8 cellular contexts compared by ENCODE assay signal in genomic region chrX:154437398-154437752, GRCh38. TPM values are rescaled to one million over a fixed set of nuclear protein-coding genes. Genes with fewer than 3 reads are reported as not detected.
DNase-seq lines count a peak whose midpoint lies in the region; ATAC-seq and TF ChIP-seq lines count a peak whose summit lies in the region.

No MANE protein-coding gene starts in this region.

- H3K4me2 ChIP-seq in OCI-LY7 (ENCODE audit: low read length) (peak overlapping the region; percentile 95), parathyroid adenoma (ENCODE audit: low read length) (peak overlapping the region; percentile 47)

- H3K27ac ChIP-seq in OCI-LY7 (ENCODE audit: low read depth, low read length, poor library complexity, severe bottlenecking) (no peak overlapping the region), esophagus (ENCODE audit: low read depth in 2 of 2, low read length in 1 of 2) (peak overlapping the region; percentile 89 to 92), parathyroid adenoma (no peak overlapping the region)

- H3K9me3 ChIP-seq in OCI-LY7 (ENCODE audit: low read length) (no peaks in the 10 kb centered on the region), esophagus (ENCODE audit: control insufficient read depth in 2 of 2, insufficient read depth in 1 of 2, low read depth in 1 of 2, low read length in 1 of 2) (no peaks in the 10 kb centered on the region), parathyroid adenoma (ENCODE audit: control insufficient read depth, low read length) (no peaks in the 10 kb centered on the region)

- 1 to 29% methylated on average over 17 to 35 of the region's 35 CpGs for WGBS in esophagus, 2 donors

- H2AFZ ChIP-seq in OCI-LY7 (ENCODE audit: low read length) (no peak overlapping the region), parathyroid adenoma (no peak overlapping the region)

- no peak for TF ChIP-seq CTCF in OCI-LY7 (conservative IDR thresholded peaks at IDR 0.05; ENCODE audit: low read length)
- no peak for TF ChIP-seq CTCF in parathyroid adenoma (IDR thresholded peaks at IDR 0.05)

- DNase-seq in GM03348 (ENCODE audit: low spot score) (peak; percentile 12), OCI-LY7 (ENCODE audit: low spot score) (no peak), NCI-H1092 (lab: John Stamatoyannopoulos, UW) (no peak), glomerular visceral epithelial cell (ENCODE audit: extremely low spot score) (no peak), NCI-H526 treated with DMSO at 0.1 percent for 48 hours (lab: John Stamatoyannopoulos, UW) (no peak)

- peak overlapping the region; percentile 83 for H3K4me3 ChIP-seq in OCI-LY7 (ENCODE audit: low read depth, low read length, poor library complexity, severe bottlenecking)
- peak overlapping the region; percentile 49 to 78 for H3K4me3 ChIP-seq in esophagus (ENCODE audit: low read depth in 1 of 2, low read length in 2 of 2)
- H3K4me3 ChIP-seq in parathyroid adenoma (ENCODE audit: low read depth, low read length) = peak overlapping the region; percentile 50

- H3K36me3 ChIP-seq in OCI-LY7 (ENCODE audit: insufficient read depth, low read length) (peaks cover 35% of the 10 kb centered on the region; the same call in 1 of the 2 replicates), esophagus (ENCODE audit: control insufficient read depth in 2 of 2, insufficient read depth in 2 of 2, low read length in 1 of 2) (peaks cover 0 to 40% of the 10 kb centered on the region in 2 donors), parathyroid adenoma (ENCODE audit: control insufficient read depth, insufficient read depth, low read length) (no peaks in the 10 kb centered on the region)

- H3K9me2 ChIP-seq in OCI-LY7 (ENCODE audit: insufficient read depth, low read length) = no peaks in the 10 kb centered on the region

- H3K79me2 ChIP-seq in OCI-LY7 (ENCODE audit: insufficient read depth, low read depth, low read length) (peaks cover 17% of the 10 kb centered on the region), parathyroid adenoma (peaks cover 6% of the 10 kb centered on the region)

- BruUV-seq in OCI-LY7 (replicated peaks; lab: Mats Ljungman, UMichigan) = no TSS peak

- no peaks in the 10 kb centered on the region for H4K20me1 ChIP-seq in OCI-LY7 (ENCODE audit: insufficient read depth, low read length)

- CTCF ChIA-PET in OCI-LY7 (lab: Charles Lee; ENCODE audit: unreplicated experiment) = no interaction called here

- ATAC-seq in HG02610 (IDR thresholded peaks at IDR 0.05; ENCODE audit: unreplicated experiment) = no peak

- H3K27me3 ChIP-seq in esophagus (ENCODE audit: control insufficient read depth in 1 of 2, insufficient read depth in 2 of 2, low read length in 2 of 2) (no peaks in the 10 kb centered on the region), parathyroid adenoma (ENCODE audit: control insufficient read depth, insufficient read depth, low read length) (no peaks in the 10 kb centered on the region)

- peaks cover 15% of the 10 kb centered on the region for H3K4me1 ChIP-seq in OCI-LY7 (ENCODE audit: insufficient read depth, low read length, poor library complexity, severe bottlenecking)
- peaks cover 2 to 5% of the 10 kb centered on the region in 2 donors for H3K4me1 ChIP-seq in esophagus (ENCODE audit: control insufficient read depth in 2 of 2, insufficient read depth in 2 of 2, low read length in 1 of 2)
- H3K4me1 ChIP-seq in parathyroid adenoma = no peaks in the 10 kb centered on the region

- no peak overlapping the region for H3K9ac ChIP-seq in parathyroid adenoma

- intact Hi-C loops in OCI-LY7 (cut with micrococcal nuclease; ENCODE audit: unreplicated experiment) = no loop called here

- POLR2A ChIA-PET in OCI-LY7 (lab: Charles Lee) = no interaction called here

RNA-seq across cellular contexts. Expression of gene GDI1, which starts 0.4 kb away (rescaled TPM):
- 101 and 103 TPM in 2 replicates for total RNA-seq in OCI-LY7 (2014; rRNA removed; shearing (Covaris generic))
- 76.6 and 93.6 TPM in 2 replicates for total RNA-seq in OCI-LY7 (2022)
- polyA plus RNA-seq in esophagus = 10 to 100 TPM; 46.4 to 63.5 TPM

RNA-seq across cellular contexts. Expression of gene FAM50A, which starts 6.6 kb away (rescaled TPM):
- total RNA-seq in OCI-LY7 (2014; rRNA removed; shearing (Covaris generic)) = 28.1 and 30.8 TPM in 2 replicates
- total RNA-seq in OCI-LY7 (2022) = 49.0 and 55.1 TPM in 2 replicates
- polyA plus RNA-seq in esophagus = 10 to 100 TPM; 37.5 to 46.6 TPM

RNA-seq across cellular contexts. Expression of gene ATP6AP1, which starts 8.9 kb away (rescaled TPM):
- 22.2 and 26.4 TPM in 2 replicates for total RNA-seq in OCI-LY7 (2014; rRNA removed; shearing (Covaris generic))
- 37.4 and 39.5 TPM in 2 replicates for total RNA-seq in OCI-LY7 (2022)
- 10 to 100 TPM; 40.3 to 65.8 TPM for polyA plus RNA-seq in esophagus

RNA-seq across cellular contexts. Expression of gene PLXNA3, which starts 20.7 kb away (rescaled TPM):
- total RNA-seq in OCI-LY7 (2014; rRNA removed; shearing (Covaris generic)) = 0.28 and 5.6 TPM in 2 replicates
- 5.2 and 8.0 TPM in 2 replicates for total RNA-seq in OCI-LY7 (2022)
- polyA plus RNA-seq in esophagus = 10 to 100 TPM in 1 of 2 donors, 1 to 10 TPM in 1; 4.3 to 19.0 TPM

RNA-seq across cellular contexts. Expression of gene TAFAZZIN, which starts 26.0 kb away (rescaled TPM):
- total RNA-seq in OCI-LY7 (2014; rRNA removed; shearing (Covaris generic)) = 74.2 and 94.5 TPM in 2 replicates
- 85.3 and 104 TPM in 2 replicates for total RNA-seq in OCI-LY7 (2022)
- 10 to 100 TPM; 28.9 to 59.5 TPM for polyA plus RNA-seq in esophagus

Comparison
In these comparisons a context has a peak if more than half of its experiments do, and no peak if none do; other contexts are left out.
1. H3K27ac ChIP-seq: peak in esophagus (2 of 2); none in OCI-LY7 (single experiment) and parathyroid adenoma (single experiment).
2. Peak in every context shown above with its lines, with median percentiles within 50 percentile points of each other: H3K4me3 ChIP-seq.